ENCODE assay signal across 13 cellular contexts in the genomic region with DNA sequence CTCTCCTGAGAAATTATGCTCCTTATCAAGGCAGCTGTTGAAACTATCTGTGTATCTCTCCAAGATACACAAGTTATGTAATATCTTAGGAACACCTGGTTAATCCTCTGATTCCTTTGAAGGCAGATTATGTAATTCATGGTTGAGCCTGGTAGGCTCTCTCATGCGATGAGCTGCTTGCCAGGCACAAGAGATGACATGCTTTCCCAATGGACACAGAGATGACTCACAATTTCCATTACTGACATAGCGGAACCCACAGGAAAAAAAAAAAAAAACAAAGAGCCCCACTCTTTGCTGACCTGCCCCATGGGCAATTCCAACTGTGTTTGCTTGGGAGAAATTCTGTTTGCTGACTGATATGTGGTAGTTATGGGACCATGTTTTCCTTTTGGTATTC.
DNase-seq lines count a peak whose midpoint lies in the region; ATAC-seq, FAIRE-seq and TF ChIP-seq lines count a peak whose summit lies in the region.
"Had no signal": no experiment of that assay in that cellular context is flagged by ENCODE, and none has a peak within 500 bp of the region (broad histone marks: within the 10 kb centered on the region; RNA-seq: fewer than 3 reads in every experiment).

No MANE protein-coding gene starts in this region.

- no peak overlapping the region for H3K27ac Mint-ChIP-seq in T-cell
- H3K27ac Mint-ChIP-seq: stimulated activated effector memory CD8-positive, alpha-beta T cell treated with anti-CD3 and anti-CD28 coated beads, Interleukin-12 subunit alpha, Interleukin-12 subunit beta, amount 100 ng/mL, for 72 hours had no signal

- CTCF ChIA-PET in T-cell (lab: Charles Lee) = no interaction called here

- POLR2A ChIA-PET in T-cell (lab: Charles Lee) = no interaction called here

- H3K4me1 ChIP-seq in SJCRH30 = peaks cover 37% of the 10 kb centered on the region
- no peaks in the 10 kb centered on the region for H3K4me1 ChIP-seq in fibroblast of lung (ENCODE audit: control insufficient read depth, extremely low read depth, insufficient read depth, low read length)
- H3K4me1 ChIP-seq in mesodermal cell (ENCODE audit: control insufficient read depth, insufficient read depth, low read length, poor library complexity, severe bottlenecking) = peaks cover 17% of the 10 kb centered on the region
- no peaks in the 10 kb centered on the region for H3K4me1 ChIP-seq in gastrocnemius medialis
- no peaks in the 10 kb centered on the region for H3K4me1 ChIP-seq in adrenal gland (replicated peaks in 1 of 2)

- DNase-seq in H54 (ENCODE audit: insufficient read length, low spot score) (peak; percentile 12), SJCRH30 (peak; percentile 78 to 91), fibroblast of lung (ENCODE audit: low read depth in 2 of 2) (peak; percentile 69 to 84), gastrocnemius medialis (no peak), adrenal gland (no peak), iPS-NIHi11 (ENCODE audit: low spot score) (no peak), T-cell (no peak)
- DNase-seq: anterior cingulate cortex, Kasumi-1, NCI-H2227 treated with DMSO at 0.1 percent for 48 hours had no signal

- no peaks in the 10 kb centered on the region for H3K36me3 Mint-ChIP-seq in T-cell
- H3K36me3 Mint-ChIP-seq: stimulated activated effector memory CD8-positive, alpha-beta T cell treated with anti-CD3 and anti-CD28 coated beads, Interleukin-12 subunit alpha, Interleukin-12 subunit beta, amount 100 ng/mL, for 72 hours had no signal

- ATAC-seq in gastrocnemius medialis (no peak), T-cell (replicated peaks in 1 of 4) (no peak)
- ATAC-seq: stimulated activated effector memory CD8-positive, alpha-beta T cell treated with anti-CD3 and anti-CD28 coated beads, Interleukin-12 subunit alpha, Interleukin-12 subunit beta, amount 100 ng/mL, for 72 hours had no signal

- H2AFZ ChIP-seq in fibroblast of lung (ENCODE audit: low read length) = no peak overlapping the region

- TF ChIP-seq CTCF in fibroblast of lung (conservative IDR thresholded peaks at IDR 0.05 in 1 of 2, IDR thresholded peaks at IDR 0.05 in 1 of 2; ENCODE audit: low read depth in 1 of 2, low read length in 2 of 2) (no peak), gastrocnemius medialis (IDR thresholded peaks at IDR 0.05 in 4 of 5, conservative IDR thresholded peaks at IDR 0.05 in 1 of 5) (no peak), adrenal gland (IDR thresholded peaks at IDR 0.05) (no peak)

- H3K27me3 Mint-ChIP-seq in T-cell = no peaks in the 10 kb centered on the region

- H3K9me3 ChIP-seq in SJCRH30 (replicated peaks) = no peaks in the 10 kb centered on the region
- H3K9me3 ChIP-seq in fibroblast of lung (ENCODE audit: control insufficient read depth, insufficient read depth, low read depth, low read length) = no peaks in the 10 kb centered on the region
- H3K9me3 ChIP-seq in mesodermal cell (ENCODE audit: control insufficient read depth, low read length) = no peaks in the 10 kb centered on the region
- H3K9me3 ChIP-seq in gastrocnemius medialis = no peaks in the 10 kb centered on the region
- H3K9me3 ChIP-seq in adrenal gland (replicated peaks in 1 of 3) = no peaks in the 10 kb centered on the region
- H3K9me3 ChIP-seq: neutrophil had no signal

- H3K27me3 ChIP-seq in SJCRH30 (no peaks in the 10 kb centered on the region), fibroblast of lung (ENCODE audit: control insufficient read depth, insufficient read depth, low read length) (no peaks in the 10 kb centered on the region), gastrocnemius medialis (no peaks in the 10 kb centered on the region), adrenal gland (no peaks in the 10 kb centered on the region)
- H3K27me3 ChIP-seq: neutrophil had no signal

- H3K79me2 ChIP-seq in fibroblast of lung (ENCODE audit: control insufficient read depth, insufficient read depth, low read length) = no peaks in the 10 kb centered on the region

- peaks cover 0 to 13% (median 4%) of the 10 kb centered on the region in 3 donors for H3K9me3 Mint-ChIP-seq in T-cell

- TF ChIP-seq POLR2A in H54 (IDR thresholded peaks at IDR 0.05; ENCODE audit: low read depth, low read length) (no peak), gastrocnemius medialis (IDR thresholded peaks at IDR 0.05) (no peak), adrenal gland (IDR thresholded peaks at IDR 0.05) (no peak)

- H3K36me3 ChIP-seq in SJCRH30 (no peaks in the 10 kb centered on the region), fibroblast of lung (ENCODE audit: control insufficient read depth, insufficient read depth, low read length) (no peaks in the 10 kb centered on the region), mesodermal cell (ENCODE audit: control insufficient read depth, insufficient read depth, low read length) (no peaks in the 10 kb centered on the region), gastrocnemius medialis (no peaks in the 10 kb centered on the region), adrenal gland (replicated peaks in 1 of 2) (no peaks in the 10 kb centered on the region)
- H3K36me3 ChIP-seq: neutrophil had no signal

- WGBS in mesodermal cell (ENCODE audit: insufficient coverage in 2 of 2), 2 experiments = 100% methylated on average over 1 of the region's 2 CpGs; no CpG with 5 or more reads in 1 of the 2 experiments
- WGBS in adrenal gland, 4 donors = 50 to 73% (median 60%) methylated on average over 2 of the region's 2 CpGs

- H3K4me3 ChIP-seq in SJCRH30 (no peak overlapping the region), fibroblast of lung (replicated peaks in 1 of 4; ENCODE audit: control extremely low read depth in 1 of 4, insufficient read depth in 1 of 4, low read depth in 3 of 4, low read length in 4 of 4) (no peak overlapping the region), mesodermal cell (ENCODE audit: extremely low read depth, insufficient read depth, low read length, poor library complexity, severe bottlenecking) (no peak overlapping the region), gastrocnemius medialis (no peak overlapping the region), adrenal gland (no peak overlapping the region)

- peak; percentile 99 for FAIRE-seq in H54 (lab: Jason Lieb, UNC)

- intact Hi-C loops in gastrocnemius medialis (cut with DNase I; ENCODE audit: low total_unique reads) (no loop called here), adrenal gland (cut with DNase I) (no loop called here)

- H3K4me2 ChIP-seq in fibroblast of lung (ENCODE audit: extremely low read depth, insufficient read depth, low read length) = no peak overlapping the region

- no peak overlapping the region for H3K4me3 Mint-ChIP-seq in T-cell
- H3K4me3 Mint-ChIP-seq: stimulated activated effector memory CD8-positive, alpha-beta T cell treated with anti-CD3 and anti-CD28 coated beads, Interleukin-12 subunit alpha, Interleukin-12 subunit beta, amount 100 ng/mL, for 72 hours had no signal

- H4K20me1 ChIP-seq in fibroblast of lung (ENCODE audit: control insufficient read depth, extremely low read depth, insufficient read depth, low read length) = no peaks in the 10 kb centered on the region

- H3K27ac ChIP-seq in SJCRH30 = peak overlapping the region; percentile 62
- H3K27ac ChIP-seq in fibroblast of lung (ENCODE audit: insufficient read depth, low read length) = no peak overlapping the region
- peak overlapping the region; percentile 82 for H3K27ac ChIP-seq in mesodermal cell (ENCODE audit: low read depth, low read length, severe bottlenecking)
- H3K27ac ChIP-seq in gastrocnemius medialis = no peak overlapping the region
- H3K27ac ChIP-seq in adrenal gland = no peak overlapping the region
- H3K27ac ChIP-seq: neutrophil had no signal

- in situ Hi-C loops in gastrocnemius medialis (cut with MboI; ENCODE audit: low sequenced_read_pairs in 4 of 4) = no loop called here

- no peak overlapping the region for H3K9ac ChIP-seq in fibroblast of lung (ENCODE audit: insufficient read depth, low read length)

- H3K4me1 Mint-ChIP-seq in T-cell = no peaks in the 10 kb centered on the region
- H3K4me1 Mint-ChIP-seq: stimulated activated effector memory CD8-positive, alpha-beta T cell treated with anti-CD3 and anti-CD28 coated beads, Interleukin-12 subunit alpha, Interleukin-12 subunit beta, amount 100 ng/mL, for 72 hours had no signal

Comparison
In these comparisons a context has a peak if more than half of its experiments do, and no peak if none do; other contexts are left out.
1. DNase-seq: peak in H54 (single experiment), SJCRH30 (2 of 2) and fibroblast of lung (2 of 2); none in gastrocnemius medialis (0 of 2), adrenal gland (0 of 7), iPS-NIHi11 (single experiment) and T-cell (0 of 34).
2. H3K27ac ChIP-seq: peak in SJCRH30 (single experiment) and mesodermal cell (single experiment); none in fibroblast of lung (single experiment), gastrocnemius medialis (0 of 4) and adrenal gland (0 of 5).